ENCODE assay signal across 1 cellular context in the genomic region with DNA sequence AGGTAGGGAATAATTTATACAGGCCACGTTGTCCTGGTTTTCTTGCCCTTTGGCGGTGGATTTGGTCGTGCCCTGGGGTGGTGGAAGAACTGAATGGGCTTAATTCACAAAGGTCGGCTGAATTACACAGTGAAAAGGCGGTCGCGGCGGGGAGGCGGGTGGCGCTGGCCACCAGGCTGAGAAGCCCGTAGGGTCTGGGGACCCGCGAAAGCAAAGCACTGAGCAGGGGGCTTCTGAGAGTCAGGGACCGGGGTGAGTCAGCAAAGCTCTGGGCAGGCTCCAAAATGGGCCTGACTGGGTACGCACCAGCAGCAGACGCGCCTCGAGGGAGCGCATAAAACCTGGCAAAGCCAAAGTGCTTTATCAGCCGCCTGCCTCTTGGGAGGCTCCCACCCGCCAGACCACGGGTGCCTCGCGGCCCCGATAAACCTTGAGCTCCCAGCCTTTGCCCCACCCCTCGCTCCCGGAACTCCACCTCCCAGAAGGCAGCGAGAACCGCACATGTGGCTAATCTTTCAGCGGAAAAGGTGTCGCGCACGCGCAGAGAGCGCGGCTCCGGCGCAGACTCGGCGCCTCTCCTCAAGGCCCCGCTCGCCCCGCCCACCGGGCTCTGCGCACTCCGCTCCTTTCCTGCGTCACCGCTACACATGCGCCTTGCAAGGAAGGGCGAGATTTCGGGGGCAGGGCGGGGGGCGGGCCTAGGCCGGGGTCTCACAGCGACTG.
TF ChIP-seq lines count a peak whose summit lies in the region.

No MANE protein-coding gene starts in this region.

TF ChIP-seq in HepG2, 621 proteins besides CTCF, POLR2A, EP300 and RAD21 (continued from another document):
- TF ChIP-seq, protein P1, sequence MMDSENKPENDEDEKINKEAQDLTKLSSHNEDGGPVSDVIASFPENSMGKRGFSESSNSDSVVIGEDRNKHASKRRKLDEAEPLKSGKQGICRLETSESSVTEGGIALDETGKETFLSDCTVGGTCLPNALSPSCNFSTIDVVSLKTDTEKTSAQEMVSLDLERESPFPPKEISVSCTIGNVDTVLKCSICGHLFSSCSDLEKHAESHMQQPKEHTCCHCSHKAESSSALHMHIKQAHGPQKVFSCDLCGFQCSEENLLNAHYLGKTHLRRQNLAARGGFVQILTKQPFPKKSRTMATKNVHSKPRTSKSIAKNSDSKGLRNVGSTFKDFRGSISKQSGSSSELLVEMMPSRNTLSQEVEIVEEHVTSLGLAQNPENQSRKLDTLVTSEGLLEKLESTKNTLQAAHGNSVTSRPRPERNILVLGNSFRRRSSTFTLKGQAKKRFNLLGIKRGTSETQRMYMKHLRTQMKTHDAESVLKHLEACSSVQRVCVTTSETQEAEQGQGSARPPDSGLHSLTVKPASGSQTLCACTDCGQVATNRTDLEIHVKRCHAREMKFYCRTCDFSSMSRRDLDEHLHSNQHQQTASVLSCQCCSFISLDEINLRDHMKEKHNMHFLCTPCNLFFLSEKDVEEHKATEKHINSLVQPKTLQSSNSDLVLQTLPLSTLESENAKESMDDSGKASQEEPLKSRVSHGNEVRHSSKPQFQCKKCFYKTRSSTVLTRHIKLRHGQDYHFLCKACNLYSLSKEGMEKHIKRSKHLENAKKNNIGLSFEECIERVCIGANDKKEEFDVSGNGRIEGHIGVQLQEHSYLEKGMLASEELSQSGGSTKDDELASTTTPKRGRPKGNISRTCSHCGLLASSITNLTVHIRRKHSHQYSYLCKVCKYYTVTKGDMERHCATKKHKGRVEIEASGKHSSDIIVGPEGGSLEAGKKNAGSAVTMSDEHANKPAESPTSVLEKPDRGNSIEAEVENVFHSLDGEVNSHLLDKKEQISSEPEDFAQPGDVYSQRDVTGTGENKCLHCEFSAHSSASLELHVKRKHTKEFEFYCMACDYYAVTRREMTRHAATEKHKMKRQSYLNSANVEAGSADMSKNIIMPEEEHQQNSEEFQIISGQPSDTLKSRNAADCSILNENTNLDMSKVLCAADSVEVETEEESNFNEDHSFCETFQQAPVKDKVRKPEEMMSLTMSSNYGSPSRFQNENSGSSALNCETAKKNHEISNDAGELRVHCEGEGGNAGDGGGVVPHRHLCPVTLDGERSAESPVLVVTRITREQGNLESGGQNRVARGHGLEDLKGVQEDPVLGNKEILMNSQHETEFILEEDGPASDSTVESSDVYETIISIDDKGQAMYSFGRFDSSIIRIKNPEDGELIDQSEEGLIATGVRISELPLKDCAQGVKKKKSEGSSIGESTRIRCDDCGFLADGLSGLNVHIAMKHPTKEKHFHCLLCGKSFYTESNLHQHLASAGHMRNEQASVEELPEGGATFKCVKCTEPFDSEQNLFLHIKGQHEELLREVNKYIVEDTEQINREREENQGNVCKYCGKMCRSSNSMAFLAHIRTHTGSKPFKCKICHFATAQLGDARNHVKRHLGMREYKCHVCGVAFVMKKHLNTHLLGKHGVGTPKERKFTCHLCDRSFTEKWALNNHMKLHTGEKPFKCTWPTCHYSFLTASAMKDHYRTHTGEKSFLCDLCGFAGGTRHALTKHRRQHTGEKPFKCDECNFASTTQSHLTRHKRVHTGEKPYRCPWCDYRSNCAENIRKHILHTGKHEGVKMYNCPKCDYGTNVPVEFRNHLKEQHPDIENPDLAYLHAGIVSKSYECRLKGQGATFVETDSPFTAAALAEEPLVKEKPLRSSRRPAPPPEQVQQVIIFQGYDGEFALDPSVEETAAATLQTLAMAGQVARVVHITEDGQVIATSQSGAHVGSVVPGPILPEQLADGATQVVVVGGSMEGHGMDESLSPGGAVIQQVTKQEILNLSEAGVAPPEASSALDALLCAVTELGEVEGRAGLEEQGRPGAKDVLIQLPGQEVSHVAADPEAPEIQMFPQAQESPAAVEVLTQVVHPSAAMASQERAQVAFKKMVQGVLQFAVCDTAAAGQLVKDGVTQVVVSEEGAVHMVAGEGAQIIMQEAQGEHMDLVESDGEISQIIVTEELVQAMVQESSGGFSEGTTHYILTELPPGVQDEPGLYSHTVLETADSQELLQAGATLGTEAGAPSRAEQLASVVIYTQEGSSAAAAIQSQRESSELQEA (CRISPR knock-in tag; IDR thresholded peaks at IDR 0.05; ENCODE audit: not compliant biosample characterization): peak; percentile 59
- TF ChIP-seq CBX2 (IDR thresholded peaks at IDR 0.05; ENCODE audit: low read depth, low read length): no peak
- no peak for TF ChIP-seq CBX2 (CRISPR knock-in tag; IDR thresholded peaks at IDR 0.05; ENCODE audit: low read depth)
- 0 out of 2 replicates have a peak, but pooled peaks have one; percentile 55 for TF ChIP-seq STAT5B (CRISPR knock-in tag; IDR thresholded peaks at IDR 0.05)
- TF ChIP-seq HES4 (CRISPR knock-in tag; IDR thresholded peaks at IDR 0.05; ENCODE audit: borderline replicate concordance): no peak
- TF ChIP-seq HDAC1 (CRISPR knock-in tag; IDR thresholded peaks at IDR 0.05): peak; percentile 8; the same call in 1 of the 2 replicates
- TF ChIP-seq KAT7 (CRISPR knock-in tag; IDR thresholded peaks at IDR 0.05; ENCODE audit: borderline replicate concordance): no peak
- TF ChIP-seq GFI1 (CRISPR knock-in tag; IDR thresholded peaks at IDR 0.05; ENCODE audit: borderline replicate concordance): peak; percentile 84
- TF ChIP-seq TMF1 (CRISPR knock-in tag; IDR thresholded peaks at IDR 0.05; ENCODE audit: low read depth): no peak
- TF ChIP-seq THAP11 (CRISPR knock-in tag; IDR thresholded peaks at IDR 0.05): peak; percentile 96
- peak; percentile 27; the same call in 1 of the 2 replicates for TF ChIP-seq FOXA3 (CRISPR knock-in tag; IDR thresholded peaks at IDR 0.05)
- no peak for TF ChIP-seq YY1 (IDR thresholded peaks at IDR 0.05; ENCODE audit: insufficient read depth, insufficient replicate concordance, low read depth, low read length)
- TF ChIP-seq MXD4 (CRISPR knock-in tag; IDR thresholded peaks at IDR 0.05): peak; percentile 80
- 0 out of 2 replicates have a peak, but pooled peaks have one; percentile 27 for TF ChIP-seq CEBPG (CRISPR knock-in tag; IDR thresholded peaks at IDR 0.05)
- TF ChIP-seq ONECUT2 (CRISPR knock-in tag; IDR thresholded peaks at IDR 0.05): no peak
- TF ChIP-seq MEF2D (CRISPR knock-in tag; IDR thresholded peaks at IDR 0.05): no peak; the same call in 1 of the 2 replicates
- TF ChIP-seq, protein P2, sequence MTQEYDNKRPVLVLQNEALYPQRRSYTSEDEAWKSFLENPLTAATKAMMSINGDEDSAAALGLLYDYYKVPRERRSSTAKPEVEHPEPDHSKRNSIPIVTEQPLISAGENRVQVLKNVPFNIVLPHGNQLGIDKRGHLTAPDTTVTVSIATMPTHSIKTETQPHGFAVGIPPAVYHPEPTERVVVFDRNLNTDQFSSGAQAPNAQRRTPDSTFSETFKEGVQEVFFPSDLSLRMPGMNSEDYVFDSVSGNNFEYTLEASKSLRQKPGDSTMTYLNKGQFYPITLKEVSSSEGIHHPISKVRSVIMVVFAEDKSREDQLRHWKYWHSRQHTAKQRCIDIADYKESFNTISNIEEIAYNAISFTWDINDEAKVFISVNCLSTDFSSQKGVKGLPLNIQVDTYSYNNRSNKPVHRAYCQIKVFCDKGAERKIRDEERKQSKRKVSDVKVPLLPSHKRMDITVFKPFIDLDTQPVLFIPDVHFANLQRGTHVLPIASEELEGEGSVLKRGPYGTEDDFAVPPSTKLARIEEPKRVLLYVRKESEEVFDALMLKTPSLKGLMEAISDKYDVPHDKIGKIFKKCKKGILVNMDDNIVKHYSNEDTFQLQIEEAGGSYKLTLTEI (CRISPR knock-in tag; conservative IDR thresholded peaks at IDR 0.05): no peak
- no peak for TF ChIP-seq ZC3H4 (CRISPR knock-in tag; IDR thresholded peaks at IDR 0.05; ENCODE audit: borderline replicate concordance)
- peak; percentile 56; the same call in 1 of the 2 replicates for TF ChIP-seq HOXA3 (CRISPR knock-in tag; IDR thresholded peaks at IDR 0.05)
- peak; percentile 52; the same call in 1 of the 2 replicates for TF ChIP-seq ZNF816 (CRISPR knock-in tag; IDR thresholded peaks at IDR 0.05; ENCODE audit: borderline replicate concordance)
- TF ChIP-seq NR2F2 (IDR thresholded peaks at IDR 0.05; ENCODE audit: borderline replicate concordance, low read depth): no peak
- TF ChIP-seq, protein P3, sequence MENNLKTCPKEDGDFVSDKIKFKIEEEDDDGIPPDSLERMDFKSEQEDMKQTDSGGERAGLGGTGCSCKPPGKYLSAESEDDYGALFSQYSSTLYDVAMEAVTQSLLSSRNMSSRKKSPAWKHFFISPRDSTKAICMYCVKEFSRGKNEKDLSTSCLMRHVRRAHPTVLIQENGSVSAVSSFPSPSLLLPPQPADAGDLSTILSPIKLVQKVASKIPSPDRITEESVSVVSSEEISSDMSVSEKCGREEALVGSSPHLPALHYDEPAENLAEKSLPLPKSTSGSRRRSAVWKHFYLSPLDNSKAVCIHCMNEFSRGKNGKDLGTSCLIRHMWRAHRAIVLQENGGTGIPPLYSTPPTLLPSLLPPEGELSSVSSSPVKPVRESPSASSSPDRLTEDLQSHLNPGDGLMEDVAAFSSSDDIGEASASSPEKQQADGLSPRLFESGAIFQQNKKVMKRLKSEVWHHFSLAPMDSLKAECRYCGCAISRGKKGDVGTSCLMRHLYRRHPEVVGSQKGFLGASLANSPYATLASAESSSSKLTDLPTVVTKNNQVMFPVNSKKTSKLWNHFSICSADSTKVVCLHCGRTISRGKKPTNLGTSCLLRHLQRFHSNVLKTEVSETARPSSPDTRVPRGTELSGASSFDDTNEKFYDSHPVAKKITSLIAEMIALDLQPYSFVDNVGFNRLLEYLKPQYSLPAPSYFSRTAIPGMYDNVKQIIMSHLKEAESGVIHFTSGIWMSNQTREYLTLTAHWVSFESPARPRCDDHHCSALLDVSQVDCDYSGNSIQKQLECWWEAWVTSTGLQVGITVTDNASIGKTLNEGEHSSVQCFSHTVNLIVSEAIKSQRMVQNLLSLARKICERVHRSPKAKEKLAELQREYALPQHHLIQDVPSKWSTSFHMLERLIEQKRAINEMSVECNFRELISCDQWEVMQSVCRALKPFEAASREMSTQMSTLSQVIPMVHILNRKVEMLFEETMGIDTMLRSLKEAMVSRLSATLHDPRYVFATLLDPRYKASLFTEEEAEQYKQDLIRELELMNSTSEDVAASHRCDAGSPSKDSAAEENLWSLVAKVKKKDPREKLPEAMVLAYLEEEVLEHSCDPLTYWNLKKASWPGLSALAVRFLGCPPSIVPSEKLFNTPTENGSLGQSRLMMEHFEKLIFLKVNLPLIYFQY (CRISPR knock-in tag; IDR thresholded peaks at IDR 0.05; ENCODE audit: borderline replicate concordance): peak; percentile 42; the same call in 1 of the 2 replicates
- no peak for TF ChIP-seq CENPX (CRISPR knock-in tag; IDR thresholded peaks at IDR 0.05)
- 0 out of 2 replicates have a peak, but pooled peaks have one; percentile 51 for TF ChIP-seq ZNF747 (CRISPR knock-in tag; IDR thresholded peaks at IDR 0.05; ENCODE audit: borderline replicate concordance)
